Comparison of ENCODE assay signal across 8 cellular contexts in genomic region chr13:30115257-30115600, GRCh38.
DNase-seq lines count a peak whose midpoint lies in the region; ATAC-seq and TF ChIP-seq lines count a peak whose summit lies in the region.

No MANE protein-coding gene starts in this region.

- TF ChIP-seq CTCF in OCI-LY7 (conservative IDR thresholded peaks at IDR 0.05; ENCODE audit: low read length) (no peak; the same call in 1 of the 2 replicates), epithelial cell of esophagus (IDR thresholded peaks at IDR 0.05; ENCODE audit: insufficient read depth, low read depth, low read length, missing control alignments) (no peak), ovary (IDR thresholded peaks at IDR 0.05) (peak in 2 of 3 donors; percentile 1 to 4)

- peak overlapping the region; percentile 90; the same call in 1 of the 2 replicates for H3K4me2 ChIP-seq in OCI-LY7 (ENCODE audit: low read length)

- no peaks in the 10 kb centered on the region for H4K20me1 ChIP-seq in OCI-LY7 (ENCODE audit: insufficient read depth, low read length)

- peak overlapping the region; percentile 66 to 86 (median 70) for H3K4me3 Mint-ChIP-seq in CD8-positive, alpha-beta memory T cell

- DNase-seq in CD8-positive, alpha-beta memory T cell, result no peak
- DNase-seq in OCI-LY7 (ENCODE audit: low spot score), result no peak
- no peak for DNase-seq in epithelial cell of esophagus (ENCODE audit: low read depth)
- DNase-seq in ovary, result no peak
- no peak for DNase-seq in occipital lobe (lab: John Stamatoyannopoulos, UW)
- no peak for DNase-seq in stimulated activated CD4-positive, alpha-beta T cell treated with anti-CD3 and anti-CD28 coated beads, Interleukin-2, amount 100 ng/mL, for 24 hours

- peaks cover 28 to 44% (median 39%) of the 10 kb centered on the region in 3 donors for H3K4me1 Mint-ChIP-seq in CD8-positive, alpha-beta memory T cell

- peaks cover 0 to 1% (median 0%) of the 10 kb centered on the region in 3 donors for H3K36me3 Mint-ChIP-seq in CD8-positive, alpha-beta memory T cell

- ATAC-seq in HG03139 (IDR thresholded peaks at IDR 0.05; ENCODE audit: unreplicated experiment), result no peak
- ATAC-seq in HG02840 (IDR thresholded peaks at IDR 0.05; ENCODE audit: low FRiP score, unreplicated experiment), result no peak

- H3K9me3 ChIP-seq in CD8-positive, alpha-beta memory T cell (ENCODE audit: low read length), result no peaks in the 10 kb centered on the region
- no peaks in the 10 kb centered on the region for H3K9me3 ChIP-seq in OCI-LY7 (ENCODE audit: low read length)
- no peaks in the 10 kb centered on the region for H3K9me3 ChIP-seq in ovary

- peaks cover 26% of the 10 kb centered on the region for H3K4me1 ChIP-seq in CD8-positive, alpha-beta memory T cell (ENCODE audit: insufficient read depth, low read length)
- H3K4me1 ChIP-seq in OCI-LY7 (ENCODE audit: insufficient read depth, low read length, poor library complexity, severe bottlenecking) (peaks cover 9% of the 10 kb centered on the region), ovary (ENCODE audit: insufficient read depth) (peaks cover 2% of the 10 kb centered on the region)

- 1 to 4% (median 1%) methylated on average over 9 of the region's 9 CpGs for WGBS in ovary, 3 donors

- intact Hi-C loops in OCI-LY7 (cut with micrococcal nuclease; ENCODE audit: unreplicated experiment) (loop anchor here (10.0 kb wide), 1 partner anchor 930 kb away; no protein-coding TSS in a partner anchor), ovary (cut with DNase I) (loop anchor here (2.0 to 10.0 kb wide), 4 partner anchors 260 to 930 kb away; partner anchors contain the start of gene UBL3 (in 1 of the 4))

- H2AFZ ChIP-seq in OCI-LY7 (ENCODE audit: low read length), result no peak overlapping the region; the same call in 1 of the 2 replicates

- BruUV-seq in OCI-LY7 (replicated peaks; lab: Mats Ljungman, UMichigan), result no TSS peak

- TF ChIP-seq EP300 in ovary (IDR thresholded peaks at IDR 0.05), result no peak

- H3K9me3 Mint-ChIP-seq in CD8-positive, alpha-beta memory T cell, result no peaks in the 10 kb centered on the region

- H3K27ac ChIP-seq in CD8-positive, alpha-beta memory T cell (ENCODE audit: low read depth, low read length), result no peak overlapping the region
- H3K27ac ChIP-seq in OCI-LY7 (ENCODE audit: low read depth, low read length, poor library complexity, severe bottlenecking) (no peak overlapping the region), ovary (peak overlapping the region in 1 of 2 donors; percentile 50)

- peak overlapping the region in 7 of 8 donors; percentile 23 to 93 (median 62) for H3K27ac Mint-ChIP-seq in CD8-positive, alpha-beta memory T cell

- CTCF ChIA-PET in CD8-positive, alpha-beta memory T cell (lab: Charles Lee), result interaction anchor here (0.6 to 10.2 kb wide), 67 partner anchors 9 to 611 kb away, joined by 3 to 193 read pairs (median 5); partner anchors contain the start of genes KATNAL1, SLC7A1 and UBL3
- CTCF ChIA-PET in OCI-LY7 (lab: Charles Lee; ENCODE audit: unreplicated experiment), result interaction anchor here (1.2 to 1.6 kb wide), 2 partner anchors 32 to 344 kb away, joined by 3 to 6 read pairs; no protein-coding TSS in a partner anchor

- no peak overlapping the region for H3K4me3 ChIP-seq in CD8-positive, alpha-beta memory T cell (ENCODE audit: low read length)
- H3K4me3 ChIP-seq in OCI-LY7 (ENCODE audit: low read depth, low read length, poor library complexity, severe bottlenecking) (peak overlapping the region; percentile 71), epithelial cell of esophagus (ENCODE audit: low read length) (peak overlapping the region; percentile 30), ovary (peak overlapping the region; percentile 54)

- H3K27me3 ChIP-seq in CD8-positive, alpha-beta memory T cell (ENCODE audit: insufficient read depth, low read length, poor library complexity, severe bottlenecking), result no peaks in the 10 kb centered on the region
- H3K27me3 ChIP-seq in ovary, result no peaks in the 10 kb centered on the region

- POLR2A ChIA-PET in CD8-positive, alpha-beta memory T cell (lab: Charles Lee), result interaction anchor here (0.6 to 2.1 kb wide), 7 partner anchors 17 to 449 kb away, joined by 3 to 14 read pairs (median 3); partner anchors contain the start of gene UBL3
- POLR2A ChIA-PET in OCI-LY7 (lab: Charles Lee), result no interaction called here

- H3K27me3 Mint-ChIP-seq in CD8-positive, alpha-beta memory T cell, result peaks cover 0 to 2% of the 10 kb centered on the region in 2 donors

- H3K9me2 ChIP-seq in OCI-LY7 (ENCODE audit: insufficient read depth, low read length), result no peaks in the 10 kb centered on the region

- no peaks in the 10 kb centered on the region for H3K36me3 ChIP-seq in CD8-positive, alpha-beta memory T cell (ENCODE audit: insufficient read depth, low read length)
- H3K36me3 ChIP-seq in OCI-LY7 (ENCODE audit: insufficient read depth, low read length) (no peaks in the 10 kb centered on the region), ovary (no peaks in the 10 kb centered on the region)

- TF ChIP-seq POLR2A in ovary (IDR thresholded peaks at IDR 0.05), result no peak

- H3K79me2 ChIP-seq in OCI-LY7 (ENCODE audit: insufficient read depth, low read depth, low read length), result no peaks in the 10 kb centered on the region

Comparison
In these comparisons a context has a peak if more than half of its experiments do, and no peak if none do; other contexts are left out.
1. CTCF ChIP-seq: peak in ovary (2 of 3); none in OCI-LY7 (single experiment) and epithelial cell of esophagus (single experiment).